ENCODE assay signal across 8 cellular contexts in the genomic region with DNA sequence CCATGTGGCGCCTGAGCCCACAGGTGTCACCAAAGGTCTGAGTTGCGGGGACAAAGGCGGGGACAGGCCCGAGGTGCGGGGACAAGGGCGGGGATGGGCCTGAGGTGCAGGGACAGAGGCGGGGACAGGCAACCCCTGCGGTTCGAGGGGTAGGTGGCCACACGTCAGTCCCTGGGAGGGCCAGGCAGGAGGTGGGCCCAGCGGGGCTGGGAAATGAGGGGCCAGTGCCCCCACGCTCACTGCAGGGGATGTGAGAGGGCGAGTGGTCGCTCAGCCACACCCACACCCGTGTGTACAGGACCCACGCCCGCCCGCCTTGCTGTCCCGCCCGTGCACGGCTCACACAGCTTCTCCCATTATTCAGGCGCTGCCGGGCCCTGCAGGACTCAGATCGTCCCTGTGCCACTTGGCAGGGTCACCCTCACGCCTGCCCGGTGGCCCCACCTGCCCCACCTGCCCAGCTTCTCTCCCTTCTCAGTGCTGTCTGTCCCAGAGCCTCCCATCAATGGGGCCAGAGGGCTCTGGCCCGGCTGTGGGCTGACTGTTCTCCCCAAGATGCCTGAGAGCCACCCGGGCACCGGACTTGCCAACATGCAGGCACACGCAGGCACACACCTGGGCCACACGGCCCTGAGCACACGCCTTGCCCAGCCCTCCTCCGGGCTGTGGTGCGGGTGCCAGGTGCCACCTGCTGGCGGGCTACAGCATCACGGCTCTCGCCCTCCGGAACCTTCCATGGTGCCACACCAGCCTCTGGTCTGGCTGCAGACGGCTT. TPM values are rescaled to one million over a fixed set of nuclear protein-coding genes. Genes with fewer than 3 reads are reported as not detected.
A peak's percentile ranks its signal among the peaks of the same experiment; 100 is the strongest.
DNase-seq lines count a peak whose midpoint lies in the region; ATAC-seq, FAIRE-seq and TF ChIP-seq lines count a peak whose summit lies in the region.
"Had no signal": no experiment of that assay in that cellular context is flagged by ENCODE, and none has a peak within 500 bp of the region (broad histone marks: within the 10 kb centered on the region; RNA-seq: fewer than 3 reads in every experiment).

No MANE protein-coding gene starts in this region.

- H3K36me3 ChIP-seq in NT2/D1 (ENCODE audit: insufficient read depth, insufficient read length, low read length) (no peaks in the 10 kb centered on the region), esophagus squamous epithelium (no peaks in the 10 kb centered on the region)

- peak; percentile 36 for FAIRE-seq in HTR-8/SVneo (lab: Jason Lieb, UNC)

- no peak overlapping the region for H3K27ac Mint-ChIP-seq in nephron

- H3K4me3 ChIP-seq in NT2/D1 (ENCODE audit: insufficient read length, low read depth) (no peak overlapping the region), esophagus squamous epithelium (peak overlapping the region in 1 of 4 donors; percentile 16)

- ATAC-seq in GM18502 (IDR thresholded peaks at IDR 0.05; ENCODE audit: poor library complexity, unreplicated experiment): peak; percentile 78

- DNase-seq in HTR-8/SVneo (ENCODE audit: insufficient read length, low spot score) (peak; percentile 78), NT2/D1 (ENCODE audit: low read depth, low spot score) (peak; percentile 27), activated T-cell treated with anti-CD3 and anti-CD28 coated beads for 24 hours (ENCODE audit: low read depth) (peak; percentile 59), esophagus squamous epithelium (lab: John Stamatoyannopoulos, UW) (no peak)
- DNase-seq in stimulated activated naive CD4-positive, alpha-beta T cell treated with Interleukin-2 at 50 U/mL for 16 hours (lab: John Stamatoyannopoulos, UW): peak; percentile 40

- no peaks in the 10 kb centered on the region for H3K4me1 Mint-ChIP-seq in nephron

- TF ChIP-seq POLR2A in esophagus squamous epithelium (IDR thresholded peaks at IDR 0.05): no peak

- H3K9ac ChIP-seq in NT2/D1 (ENCODE audit: insufficient read length, low read depth): peak overlapping the region; percentile 21

- H3K36me3 Mint-ChIP-seq in nephron (ENCODE audit: low read depth): no peaks in the 10 kb centered on the region

- intact Hi-C loops in esophagus squamous epithelium (cut with DNase I): loop anchor here (5.0 kb wide), 2 partner anchors 123 to 203 kb away; a partner anchor contains a TSS

- H3K4me3 Mint-ChIP-seq in nephron: no peak overlapping the region

- 33 to 44% methylated on average over 4 to 14 of the region's 39 CpGs for WGBS in esophagus squamous epithelium, 2 donors

- no peaks in the 10 kb centered on the region for H3K9me3 ChIP-seq in NT2/D1 (ENCODE audit: insufficient read depth, low read length)
- H3K9me3 ChIP-seq in esophagus squamous epithelium: no peaks in the 10 kb centered on the region

- H3K4me1 ChIP-seq in NT2/D1 (ENCODE audit: insufficient read depth, insufficient read length) (peaks cover 26% of the 10 kb centered on the region), esophagus squamous epithelium (peaks cover 6 to 41% (median 7%) of the 10 kb centered on the region in 3 donors)

- no peaks in the 10 kb centered on the region for H3K9me3 Mint-ChIP-seq in nephron

- peak; percentile 70 to 99 (median 95) for TF ChIP-seq CTCF in esophagus squamous epithelium (IDR thresholded peaks at IDR 0.05)
- peak; percentile 84 to 88 (median 87) for TF ChIP-seq CTCF in nephron (IDR thresholded peaks at IDR 0.05; ENCODE audit: unreplicated experiment in 3 of 3)

- H3K27me3 ChIP-seq in NT2/D1 (ENCODE audit: insufficient read depth, insufficient read length): no peaks in the 10 kb centered on the region
- peaks cover 0 to 87% (median 3%) of the 10 kb centered on the region in 4 donors for H3K27me3 ChIP-seq in esophagus squamous epithelium

- no peak overlapping the region for H3K27ac ChIP-seq in esophagus squamous epithelium

- peaks cover 20% of the 10 kb centered on the region for H3K27me3 Mint-ChIP-seq in nephron (ENCODE audit: low read depth)

RNA-seq across cellular contexts. Expression of a gene that starts 14.2 kb away (rescaled TPM):
- under 1 TPM in 1 of 4 donors, not detected in 3; 0.19 TPM for total RNA-seq in esophagus squamous epithelium

RNA-seq across cellular contexts. Expression of a gene that starts 23.9 kb away (rescaled TPM):
- under 1 TPM in 1 of 4 donors, not detected in 3; 0.04 TPM for total RNA-seq in esophagus squamous epithelium
- total RNA-seq: mononuclear cell had no signal
